In genomic region chr9:93505518-93506123, GRCh38 we compare ENCODE assay signal across 15 cellular contexts. TPM values are rescaled to one million over a fixed set of nuclear protein-coding genes. Genes with fewer than 3 reads are reported as not detected.
DNase-seq lines count a peak whose midpoint lies in the region; ATAC-seq and TF ChIP-seq lines count a peak whose summit lies in the region.
"Had no signal": no experiment of that assay in that cellular context is flagged by ENCODE, and none has a peak within 500 bp of the region (broad histone marks: within the 10 kb centered on the region; RNA-seq: fewer than 3 reads in every experiment).

No MANE protein-coding gene starts in this region.

- no peak overlapping the region for H2AFZ ChIP-seq in neural progenitor cell (replicated peaks)

- H3K4me3 ChIP-seq in Peyer's patch (no peak overlapping the region), neural progenitor cell (no peak overlapping the region)

- no peaks in the 10 kb centered on the region for H4K20me1 ChIP-seq in neural progenitor cell (ENCODE audit: low read depth)

- H3K9me3 ChIP-seq in Peyer's patch = no peaks in the 10 kb centered on the region
- H3K9me3 ChIP-seq in neural progenitor cell (ENCODE audit: low read depth) = no peaks in the 10 kb centered on the region

- H3K27ac Mint-ChIP-seq in T-helper 2 cell treated with Interferon-gamma antibody and Interleukin-4, amounts not matched to agents 5 μg/mL and 100 μg/mL, for 36 hours = peak overlapping the region; percentile 70
- H3K27ac Mint-ChIP-seq in immature natural killer cell (peak overlapping the region in 4 of 6 donors; percentile 13 to 80 (median 32)), neural progenitor cell (no peak overlapping the region)
- H3K27ac Mint-ChIP-seq in stimulated activated memory B cell treated with anti-CD40 and anti-IgM and Interleukin-4, amounts not matched to agents 10 μg/mL and 1 μg/mL and 100 μg/mL, for 72 hours = peak overlapping the region; percentile 15
- H3K27ac Mint-ChIP-seq: activated T-helper 1 cell treated with anti-CD3 and anti-CD28 coated beads, Interleukin-12 subunit alpha, Interleukin-12 subunit beta, Interleukin-2, Interleukin-4 antibody, amounts not matched to agents 30 ng/mL and 10 ng/mL and 1 ng/mL, durations not matched to agents 14 hours and 24 hours and 36 hours had no signal

- no peaks in the 10 kb centered on the region for H3K9me3 Mint-ChIP-seq in T-helper 2 cell treated with Interferon-gamma antibody and Interleukin-4, amounts not matched to agents 5 μg/mL and 100 μg/mL, for 36 hours
- H3K9me3 Mint-ChIP-seq in immature natural killer cell (no peaks in the 10 kb centered on the region), neural progenitor cell (no peaks in the 10 kb centered on the region)
- H3K9me3 Mint-ChIP-seq in stimulated activated memory B cell treated with anti-CD40 and anti-IgM and Interleukin-4, amounts not matched to agents 10 μg/mL and 1 μg/mL and 100 μg/mL, for 72 hours = no peaks in the 10 kb centered on the region
- H3K9me3 Mint-ChIP-seq: activated T-helper 1 cell treated with anti-CD3 and anti-CD28 coated beads, Interleukin-12 subunit alpha, Interleukin-12 subunit beta, Interleukin-2, Interleukin-4 antibody, amounts not matched to agents 30 ng/mL and 10 ng/mL and 1 ng/mL, durations not matched to agents 14 hours and 24 hours and 36 hours had no signal

- TF ChIP-seq CTCF in Peyer's patch (IDR thresholded peaks at IDR 0.05) (no peak), neural progenitor cell (IDR thresholded peaks at IDR 0.05) (no peak)

- peaks cover 0 to 15% (median 0%) of the 10 kb centered on the region in 3 donors for H3K36me3 ChIP-seq in Peyer's patch
- no peaks in the 10 kb centered on the region for H3K36me3 ChIP-seq in neural progenitor cell

- ATAC-seq in stimulated activated memory B cell treated with anti-CD40 and anti-IgM and Interleukin-4, amounts not matched to agents 10 μg/mL and 1 μg/mL and 100 μg/mL, for 72 hours = no peak
- ATAC-seq in GM21515 (IDR thresholded peaks at IDR 0.05; ENCODE audit: unreplicated experiment) = no peak

- TF ChIP-seq POLR2A in Peyer's patch (IDR thresholded peaks at IDR 0.05) = no peak

- H3K27me3 Mint-ChIP-seq in T-helper 2 cell treated with Interferon-gamma antibody and Interleukin-4, amounts not matched to agents 5 μg/mL and 100 μg/mL, for 36 hours (ENCODE audit: low read depth) = no peaks in the 10 kb centered on the region
- peaks cover 0 to 6% (median 1%) of the 10 kb centered on the region in 3 donors for H3K27me3 Mint-ChIP-seq in immature natural killer cell (ENCODE audit: low read depth in 3 of 3)
- H3K27me3 Mint-ChIP-seq in stimulated activated memory B cell treated with anti-CD40 and anti-IgM and Interleukin-4, amounts not matched to agents 10 μg/mL and 1 μg/mL and 100 μg/mL, for 72 hours = no peaks in the 10 kb centered on the region
- peaks cover 2% of the 10 kb centered on the region for H3K27me3 Mint-ChIP-seq in neural progenitor cell (ENCODE audit: insufficient read depth, low read depth)

- H3K27ac ChIP-seq in Peyer's patch = peak overlapping the region in 3 of 4 donors; percentile 17 to 41 (median 38)
- H3K27ac ChIP-seq in neural progenitor cell = no peak overlapping the region
- H3K27ac ChIP-seq: 22Rv1, brain microvascular endothelial cell, WERI-Rb-1 had no signal

- H3K4me3 Mint-ChIP-seq in T-helper 2 cell treated with Interferon-gamma antibody and Interleukin-4, amounts not matched to agents 5 μg/mL and 100 μg/mL, for 36 hours = no peak overlapping the region
- H3K4me3 Mint-ChIP-seq in immature natural killer cell = no peak overlapping the region
- H3K4me3 Mint-ChIP-seq in stimulated activated memory B cell treated with anti-CD40 and anti-IgM and Interleukin-4, amounts not matched to agents 10 μg/mL and 1 μg/mL and 100 μg/mL, for 72 hours = no peak overlapping the region
- H3K4me3 Mint-ChIP-seq in neural progenitor cell = no peak overlapping the region
- H3K4me3 Mint-ChIP-seq: activated T-helper 1 cell treated with anti-CD3 and anti-CD28 coated beads, Interleukin-12 subunit alpha, Interleukin-12 subunit beta, Interleukin-2, Interleukin-4 antibody, amounts not matched to agents 30 ng/mL and 10 ng/mL and 1 ng/mL, durations not matched to agents 14 hours and 24 hours and 36 hours had no signal

- peaks cover 50% of the 10 kb centered on the region for H3K4me1 Mint-ChIP-seq in T-helper 2 cell treated with Interferon-gamma antibody and Interleukin-4, amounts not matched to agents 5 μg/mL and 100 μg/mL, for 36 hours (ENCODE audit: low read depth)
- H3K4me1 Mint-ChIP-seq in immature natural killer cell = peaks cover 66 to 81% of the 10 kb centered on the region in 2 donors
- peaks cover 74% of the 10 kb centered on the region for H3K4me1 Mint-ChIP-seq in stimulated activated memory B cell treated with anti-CD40 and anti-IgM and Interleukin-4, amounts not matched to agents 10 μg/mL and 1 μg/mL and 100 μg/mL, for 72 hours
- H3K4me1 Mint-ChIP-seq in neural progenitor cell = peaks cover 6% of the 10 kb centered on the region

- H3K9ac ChIP-seq in neural progenitor cell = no peak overlapping the region

- peaks cover 48% of the 10 kb centered on the region for H3K36me3 Mint-ChIP-seq in T-helper 2 cell treated with Interferon-gamma antibody and Interleukin-4, amounts not matched to agents 5 μg/mL and 100 μg/mL, for 36 hours (ENCODE audit: low read depth)
- peaks cover 0 to 3% (median 0%) of the 10 kb centered on the region in 3 donors for H3K36me3 Mint-ChIP-seq in immature natural killer cell
- peaks cover 62% of the 10 kb centered on the region for H3K36me3 Mint-ChIP-seq in stimulated activated memory B cell treated with anti-CD40 and anti-IgM and Interleukin-4, amounts not matched to agents 10 μg/mL and 1 μg/mL and 100 μg/mL, for 72 hours
- H3K36me3 Mint-ChIP-seq in neural progenitor cell = peaks cover 39% of the 10 kb centered on the region

- H3K79me2 ChIP-seq in neural progenitor cell (ENCODE audit: low read depth) = peaks cover 36% of the 10 kb centered on the region

- H3K27me3 ChIP-seq in Peyer's patch (no peaks in the 10 kb centered on the region), neural progenitor cell (no peaks in the 10 kb centered on the region)
- H3K27me3 ChIP-seq: brain microvascular endothelial cell had no signal

- H3K4me2 ChIP-seq in neural progenitor cell = no peak overlapping the region

- no peaks in the 10 kb centered on the region for H3F3A ChIP-seq in neural progenitor cell (ENCODE audit: low read depth)

- DNase-seq in T-helper 2 cell treated with Interferon-gamma antibody and Interleukin-4, amounts not matched to agents 5 μg/mL and 100 μg/mL, for 36 hours (ENCODE audit: low spot score) = no peak
- DNase-seq in T-helper 2 cell (no peak), Peyer's patch (no peak), immature natural killer cell (no peak), neural progenitor cell (ENCODE audit: low spot score) (no peak), epidermal melanocyte (ENCODE audit: insufficient read length, low spot score) (no peak)
- DNase-seq: brain microvascular endothelial cell, NCI-H345, right cardiac atrium, SHP77, WERI-Rb-1 had no signal

- peaks cover 0 to 19% (median 4%) of the 10 kb centered on the region in 4 donors for H3K4me1 ChIP-seq in Peyer's patch
- H3K4me1 ChIP-seq in neural progenitor cell = no peaks in the 10 kb centered on the region

RNA-seq across cellular contexts. Expression of gene FAM120AOS, which starts 52.2 kb away (rescaled TPM):
- 10 to 100 TPM; 29.7 to 69.9 (median 48.2) TPM for total RNA-seq in Peyer's patch
- 100 to 1,000 TPM in 1 of 3 donors, 10 to 100 TPM in 2; 52.5 to 109 (median 67.4) TPM for polyA plus RNA-seq in immature natural killer cell
- total RNA-seq in neural progenitor cell (ENCODE audit: low replicate concordance) = 38.7 and 40.9 TPM in 2 replicates

RNA-seq across cellular contexts. Expression of gene FAM120A, which starts 54.1 kb away (rescaled TPM):
- 100 to 1,000 TPM; 128 to 159 (median 136) TPM for total RNA-seq in Peyer's patch
- 10 to 100 TPM in 1 of 3 donors, 1 to 10 TPM in 2; 6.2 to 16.0 (median 6.9) TPM for polyA plus RNA-seq in immature natural killer cell
- 17.2 and 22.4 TPM in 2 replicates for total RNA-seq in neural progenitor cell (ENCODE audit: low replicate concordance)
